1 cellular context compared by ENCODE assay signal in the genomic region with DNA sequence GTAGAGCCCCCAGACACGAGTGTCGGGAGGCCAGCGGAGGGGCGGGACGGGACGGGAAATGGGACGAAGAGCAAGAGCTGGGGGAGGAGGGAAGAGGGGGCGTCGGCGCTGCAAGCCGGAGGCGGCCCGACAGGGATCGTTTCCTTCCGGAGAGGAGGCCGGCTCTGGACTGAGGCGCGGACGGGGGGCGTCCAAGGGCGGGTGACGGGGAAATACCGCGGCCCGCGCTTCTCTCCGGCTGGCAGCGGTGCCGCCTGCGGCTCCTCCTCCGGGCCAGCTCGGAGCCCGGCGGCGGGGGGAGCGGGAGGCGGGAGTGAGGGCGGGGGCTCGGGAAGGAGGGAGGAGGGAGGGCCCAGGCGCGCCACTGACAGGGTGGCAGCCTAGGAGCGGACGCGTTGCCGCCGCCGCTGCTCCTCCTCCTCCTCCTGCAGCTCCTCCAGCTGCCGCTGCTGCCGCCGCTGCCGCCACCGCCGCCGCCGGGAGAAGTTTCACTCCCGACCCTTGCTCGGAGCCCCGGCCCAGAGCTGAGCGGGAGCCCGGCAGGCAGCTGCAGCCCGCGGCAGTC.
TF ChIP-seq lines count a peak whose summit lies in the region.

TSS of gene CHSY3 (plus strand) at position 364 of the 565 bp plus-strand sequence.

TF ChIP-seq in IMR-90, 13 proteins besides CTCF, POLR2A, EP300 and RAD21 (continued from another document):
- peak; percentile 66; the same call in 1 of the 2 replicates for TF ChIP-seq MAZ (IDR thresholded peaks at IDR 0.05; ENCODE audit: borderline replicate concordance, low read depth, low read length)
- no peak for TF ChIP-seq NFE2L2 (IDR thresholded peaks at IDR 0.05; ENCODE audit: low read depth, low read length)
